In the genomic region with DNA sequence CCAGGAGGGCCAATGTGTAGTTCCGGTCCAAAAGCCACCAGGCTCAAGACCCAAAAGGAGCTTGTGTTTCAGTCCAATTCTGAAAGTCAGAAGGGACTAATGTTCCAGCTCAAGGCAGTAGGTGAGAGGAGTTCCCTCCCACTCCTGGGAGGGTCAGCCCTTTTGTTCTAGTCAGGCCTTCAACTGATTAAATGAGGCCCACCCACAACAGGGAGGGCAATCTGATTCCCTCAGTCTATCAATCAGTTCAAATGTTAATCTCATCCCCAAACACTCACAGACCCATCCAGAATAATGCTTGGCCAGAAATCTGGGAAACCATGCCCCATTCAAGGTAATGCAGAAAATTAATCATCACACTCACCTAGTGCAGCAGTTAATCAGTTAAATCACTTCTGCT, we compare ENCODE assay signal across 22 cellular contexts.
"Had no signal": no experiment of that assay in that cellular context is flagged by ENCODE, and none has a peak within 500 bp of the region (broad histone marks: within the 10 kb centered on the region; RNA-seq: fewer than 3 reads in every experiment).

No MANE protein-coding gene starts in this region.

- H3K9me3 ChIP-seq: esophagus squamous epithelium, gastroesophageal sphincter, mucosa of descending colon, spleen, suprapubic skin, thyroid gland, uterus had no signal

- H3K36me3 Mint-ChIP-seq: type B pancreatic cell had no signal

- DNase-seq: dermis blood vessel endothelial cell; esophagus squamous epithelium; foreskin fibroblast; glutamatergic neuron; islet precursor cell; mammary epithelial cell; mucosa of descending colon; occipital lobe; spleen; stimulated activated CD4-positive, alpha-beta T cell treated with anti-CD3 and anti-CD28 coated beads, Interleukin-15, amount 100 ng/mL, for 24 hours; stimulated activated CD4-positive, alpha-beta T cell treated with anti-CD3 and anti-CD28 coated beads, Interleukin-1b, Interleukin-23, amount 100 ng/mL, for 48 hours; stimulated activated CD4-positive, alpha-beta T cell treated with anti-CD3 and anti-CD28 coated beads, Interleukin-4, amount 100 ng/mL, for 4 hours; stimulated activated naive CD4-positive, alpha-beta T cell; thyroid gland; uterus had no signal

- H2AFZ ChIP-seq: parathyroid adenoma had no signal

- H3K36me3 ChIP-seq: esophagus squamous epithelium, gastroesophageal sphincter, spleen, suprapubic skin, thyroid gland, uterus had no signal

- H3K79me2 ChIP-seq: parathyroid adenoma had no signal

- H3K9ac ChIP-seq: parathyroid adenoma had no signal

- ATAC-seq: gastroesophageal sphincter, left lobe of liver, mucosa of descending colon, sciatic nerve had no signal

- H3K27me3 ChIP-seq: esophagus squamous epithelium, gastroesophageal sphincter, spleen, suprapubic skin, thyroid gland, uterus had no signal

- H3K4me3 ChIP-seq: esophagus squamous epithelium, gastroesophageal sphincter, mucosa of descending colon, spleen, suprapubic skin, thyroid gland, uterus had no signal

- H3K4me3 Mint-ChIP-seq: nephron, type B pancreatic cell had no signal

- H3K9me3 Mint-ChIP-seq: nephron, type B pancreatic cell had no signal

- H3K4me1 ChIP-seq: parathyroid adenoma, uterus had no signal

- H3K27ac Mint-ChIP-seq: type B pancreatic cell had no signal

- H3K27ac ChIP-seq: gastroesophageal sphincter, parathyroid adenoma, suprapubic skin, uterus had no signal
